8 cellular contexts compared by ENCODE assay signal in the genomic region with DNA sequence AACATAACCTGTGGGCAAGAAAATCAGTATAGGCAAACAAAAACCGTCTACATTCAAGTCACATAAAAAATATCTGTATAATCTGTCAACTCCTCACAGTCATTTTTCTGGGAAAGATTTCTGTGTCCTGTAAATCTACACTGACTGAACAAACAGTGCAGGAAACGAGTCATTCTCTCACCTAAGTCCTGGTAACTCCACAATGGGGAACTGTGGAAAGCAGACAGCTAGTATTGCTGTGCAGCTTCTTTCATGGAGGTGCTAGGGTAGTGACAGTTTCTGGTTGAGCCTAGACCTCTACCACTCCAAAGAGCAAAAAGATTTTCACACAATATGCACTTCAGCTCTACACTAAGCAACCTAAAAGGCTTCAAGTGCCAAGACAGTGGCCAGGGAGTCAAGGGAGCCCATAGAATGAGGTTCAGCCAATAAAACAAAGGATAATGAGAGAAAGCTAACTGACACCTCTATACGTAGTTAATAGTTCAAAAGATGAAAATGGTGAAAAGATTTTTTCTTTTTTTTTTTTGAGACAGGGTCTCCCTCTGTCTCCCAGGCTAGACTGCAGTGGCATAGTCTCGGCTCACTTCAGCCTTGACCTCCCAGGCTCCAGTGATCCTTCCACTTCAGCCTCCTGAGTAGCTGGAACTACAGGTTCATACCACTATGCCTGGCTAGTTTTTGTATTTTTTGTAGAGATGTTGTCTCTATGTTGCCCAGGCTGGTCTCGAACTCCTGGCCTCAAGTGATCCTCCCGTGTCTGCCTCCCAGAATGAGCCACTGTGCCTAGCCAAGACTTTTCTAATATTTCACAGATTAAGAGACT. TPM values are rescaled to one million over a fixed set of nuclear protein-coding genes. Genes with fewer than 3 reads are reported as not detected.
A peak's percentile ranks its signal among the peaks of the same experiment; 100 is the strongest.
DNase-seq lines count a peak whose midpoint lies in the region; ATAC-seq and TF ChIP-seq lines count a peak whose summit lies in the region.

No MANE protein-coding gene starts in this region.

- H3K4me3 Mint-ChIP-seq in activated CD8-positive, alpha-beta memory T cell treated with anti-CD3 and anti-CD28 coated beads, Interleukin-2, amount 10 ng/mL, durations not matched to agents 7 days and 5 days = peak overlapping the region; percentile 99
- peak overlapping the region; percentile 67 to 90 (median 89) for H3K4me3 Mint-ChIP-seq in T-cell

- no peaks in the 10 kb centered on the region for H3K36me3 ChIP-seq in right atrium auricular region

- H3K4me1 Mint-ChIP-seq in activated CD8-positive, alpha-beta memory T cell treated with anti-CD3 and anti-CD28 coated beads, Interleukin-2, amount 10 ng/mL, durations not matched to agents 7 days and 5 days = peaks cover 62% of the 10 kb centered on the region
- peaks cover 84 to 93% (median 90%) of the 10 kb centered on the region in 3 donors for H3K4me1 Mint-ChIP-seq in T-cell

- ATAC-seq in activated CD8-positive, alpha-beta memory T cell treated with anti-CD3 and anti-CD28 coated beads, Interleukin-2, amount 10 ng/mL, durations not matched to agents 7 days and 5 days = peak; percentile 21
- peak in 1 of 4 experiments; percentile 30 for ATAC-seq in T-cell (replicated peaks in 1 of 4)

- CTCF ChIA-PET in activated CD8-positive, alpha-beta memory T cell treated with anti-CD3 and anti-CD28 coated beads, Interleukin-2, amount 10 ng/mL, durations not matched to agents 7 days and 5 days (lab: Charles Lee) = interaction anchor here (1.0 to 14.9 kb wide), 4 partner anchors 9 to 24 kb away, joined by 3 to 530 read pairs (median 36); no protein-coding TSS in a partner anchor
- CTCF ChIA-PET in T-cell (lab: Charles Lee) = no interaction called here

- no peaks in the 10 kb centered on the region for H3K27me3 ChIP-seq in right atrium auricular region

- H3K36me3 Mint-ChIP-seq in activated CD8-positive, alpha-beta memory T cell treated with anti-CD3 and anti-CD28 coated beads, Interleukin-2, amount 10 ng/mL, durations not matched to agents 7 days and 5 days = peaks cover 69% of the 10 kb centered on the region
- peaks cover 3% of the 10 kb centered on the region for H3K36me3 Mint-ChIP-seq in T-cell

- DNase-seq in activated CD8-positive, alpha-beta memory T cell treated with anti-CD3 and anti-CD28 coated beads, Interleukin-2, amount 10 ng/mL, durations not matched to agents 7 days and 5 days = no peak
- no peak for DNase-seq in activated CD8-positive, alpha-beta memory T cell treated with anti-CD3 and anti-CD28 coated beads, Interleukin-2, amount 50 U/mL, for 48 hours
- DNase-seq in T-cell (no peak), right atrium auricular region (ENCODE audit: low spot score) (no peak), NCI-H446 treated with DMSO at 0.1 percent for 48 hours (lab: John Stamatoyannopoulos, UW) (no peak), foreskin melanocyte (no peak)
- DNase-seq in stimulated activated CD4-positive, alpha-beta T cell treated with anti-CD3 and anti-CD28 coated beads, Interleukin-4, amount 100 ng/mL, for 24 hours = no peak

- POLR2A ChIA-PET in T-cell (lab: Charles Lee) = no interaction called here

- no peaks in the 10 kb centered on the region for H3K27me3 Mint-ChIP-seq in activated CD8-positive, alpha-beta memory T cell treated with anti-CD3 and anti-CD28 coated beads, Interleukin-2, amount 10 ng/mL, durations not matched to agents 7 days and 5 days
- H3K27me3 Mint-ChIP-seq in T-cell = no peaks in the 10 kb centered on the region

- peak overlapping the region; percentile 49 to 60 for H3K27ac ChIP-seq in right atrium auricular region
- H3K27ac ChIP-seq in temporal lobe (ENCODE audit: low read depth, low read length) = peak overlapping the region; percentile 23

- no peak overlapping the region for H3K4me3 ChIP-seq in right atrium auricular region

- peak overlapping the region; percentile 98 for H3K27ac Mint-ChIP-seq in activated CD8-positive, alpha-beta memory T cell treated with anti-CD3 and anti-CD28 coated beads, Interleukin-2, amount 10 ng/mL, durations not matched to agents 7 days and 5 days
- peak overlapping the region; percentile 87 to 89 for H3K27ac Mint-ChIP-seq in T-cell

- no peak for TF ChIP-seq CTCF in right atrium auricular region (IDR thresholded peaks at IDR 0.05)

- no peaks in the 10 kb centered on the region for H3K9me3 ChIP-seq in right atrium auricular region

- H3K4me1 ChIP-seq in right atrium auricular region = peaks cover 0 to 91% of the 10 kb centered on the region in 2 donors

- no peaks in the 10 kb centered on the region for H3K9me3 Mint-ChIP-seq in activated CD8-positive, alpha-beta memory T cell treated with anti-CD3 and anti-CD28 coated beads, Interleukin-2, amount 10 ng/mL, durations not matched to agents 7 days and 5 days (ENCODE audit: low read depth)
- no peaks in the 10 kb centered on the region for H3K9me3 Mint-ChIP-seq in T-cell

RNA-seq across cellular contexts. Expression of a gene that starts 5.5 kb away (rescaled TPM):
- 100 to 1,000 TPM; 401 to 507 TPM for total RNA-seq in activated CD8-positive, alpha-beta memory T cell treated with anti-CD3 and anti-CD28 coated beads, Interleukin-2, amount 10 ng/mL, durations not matched to agents 7 days and 5 days
- total RNA-seq in T-cell (100 to 1,000 TPM; 187 to 341 (median 224) TPM), right atrium auricular region (100 to 1,000 TPM; 261 to 319 TPM), temporal lobe (233 TPM)
